Comparison of ENCODE assay signal across 6 cellular contexts in the genomic region with DNA sequence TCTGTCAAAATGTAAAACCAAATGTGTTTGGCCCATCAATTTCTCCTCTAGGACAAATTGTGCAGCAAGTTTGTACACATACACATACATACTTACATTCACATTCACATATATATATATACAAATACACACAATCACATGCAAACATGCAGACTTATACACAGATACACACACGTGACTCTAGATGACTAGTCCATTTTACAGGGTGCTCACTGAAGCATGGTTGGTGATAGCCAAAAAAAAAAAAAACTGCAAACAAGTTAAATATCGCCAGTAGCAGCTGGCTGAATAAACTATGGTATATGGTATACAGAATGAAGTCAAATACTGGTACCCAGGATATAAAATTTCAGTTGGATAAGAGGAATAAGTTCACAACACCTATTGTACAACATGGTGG.
"Had no signal": no experiment of that assay in that cellular context is flagged by ENCODE, and none has a peak within 500 bp of the region (broad histone marks: within the 10 kb centered on the region; RNA-seq: fewer than 3 reads in every experiment).

No MANE protein-coding gene starts in this region.

- DNase-seq: IMR-90, KBM-7, KG1 had no signal

- H3K27ac ChIP-seq: HL-60 had no signal

- FAIRE-seq: HepG2, HTR-8/SVneo had no signal

- ATAC-seq: HepG2 had no signal
